In the genomic region with DNA sequence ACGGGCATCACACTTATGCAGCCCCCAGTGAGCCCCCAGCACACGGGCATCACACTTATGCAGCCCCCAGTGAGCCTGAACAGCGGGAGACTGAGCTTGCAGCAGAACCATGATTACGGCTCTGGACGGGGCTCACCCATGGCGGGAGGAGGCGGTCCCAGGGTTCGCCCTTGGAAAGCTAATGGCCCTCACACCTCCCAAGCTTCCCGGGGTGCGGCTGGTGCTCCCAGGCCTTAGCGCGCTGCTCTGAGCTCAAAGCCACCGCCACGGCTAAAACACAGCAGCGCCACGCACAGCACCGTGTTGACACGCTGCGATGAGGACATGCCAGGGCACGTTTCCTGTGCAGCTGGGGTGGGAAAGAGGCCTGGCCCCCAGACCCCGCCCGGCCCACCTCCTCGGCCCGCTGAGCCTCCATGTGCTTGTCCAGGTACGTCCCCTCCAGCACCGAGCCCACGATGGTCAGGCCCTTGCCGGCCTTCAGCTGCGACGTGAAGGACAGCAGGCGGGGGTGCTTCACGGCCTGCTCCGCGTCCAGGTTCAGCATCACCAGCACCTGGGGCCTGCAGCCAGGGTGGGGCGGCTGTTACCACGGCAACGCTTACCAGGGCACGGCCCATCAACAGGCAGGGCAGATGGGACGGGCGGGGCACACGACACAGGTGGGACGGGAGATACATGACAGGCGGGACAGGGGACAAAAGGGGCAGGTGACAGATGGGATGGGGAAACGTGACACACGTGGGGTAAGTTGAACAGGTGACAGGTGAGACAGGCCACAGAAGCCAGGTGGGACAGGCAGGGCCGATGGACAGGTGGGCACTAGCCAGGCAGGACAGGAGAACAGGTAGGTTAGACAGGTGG, we compare ENCODE assay signal across 17 cellular contexts. TPM values are rescaled to one million over a fixed set of nuclear protein-coding genes. Genes with fewer than 3 reads are reported as not detected.
DNase-seq lines count a peak whose midpoint lies in the region; ATAC-seq, FAIRE-seq and TF ChIP-seq lines count a peak whose summit lies in the region.
"Had no signal": no experiment of that assay in that cellular context is flagged by ENCODE, and none has a peak within 500 bp of the region (broad histone marks: within the 10 kb centered on the region; RNA-seq: fewer than 3 reads in every experiment).

No MANE protein-coding gene starts in this region.

- H3K27me3 ChIP-seq in BLaER1 (no peaks in the 10 kb centered on the region), Karpas-422 (ENCODE audit: low read length) (no peaks in the 10 kb centered on the region)
- H3K27me3 ChIP-seq: adrenal gland, neutrophil, spleen had no signal

- TF ChIP-seq RAD21 in A549 (conservative IDR thresholded peaks at IDR 0.05 in 1 of 2, IDR thresholded peaks at IDR 0.05 in 1 of 2), result no peak

- no peaks in the 10 kb centered on the region for H3K36me3 Mint-ChIP-seq in glutamatergic neuron (ENCODE audit: unreplicated experiment)

- no peak for FAIRE-seq in A549 (lab: Jason Lieb, UNC)
- FAIRE-seq: bronchial epithelial cell, endothelial cell of umbilical vein had no signal

- H3K27me3 Mint-ChIP-seq in glutamatergic neuron (ENCODE audit: unreplicated experiment), result peaks cover 2% of the 10 kb centered on the region
- H3K27me3 Mint-ChIP-seq: dendritic cell treated with granulocyte-macrophage colony-stimulating factor and Interleukin-4, amounts not matched to agents 40 ng/mL and 50 ng/mL, for 4 days had no signal

- H3K4me1 ChIP-seq in A549, result no peaks in the 10 kb centered on the region
- no peaks in the 10 kb centered on the region for H3K4me1 ChIP-seq in BLaER1
- H3K4me1 ChIP-seq in Karpas-422 (ENCODE audit: low read length), result no peaks in the 10 kb centered on the region
- H3K4me1 ChIP-seq: adrenal gland, spleen had no signal

- DNase-seq in A549 (ENCODE audit: low read depth in 1 of 2, low spot score in 1 of 2), result no peak
- no peak for DNase-seq in RWPE1 (ENCODE audit: low spot score)
- DNase-seq in glutamatergic neuron, result peak; percentile 58
- DNase-seq in Karpas-422, result no peak
- DNase-seq in GM20000 (ENCODE audit: low spot score), result no peak
- no peak for DNase-seq in activated effector memory CD4-positive, alpha-beta T cell treated with Interleukin-2 at 50 U/mL for 16 hours
- DNase-seq: adrenal gland, NCI-H187, spleen had no signal

- peaks cover 3% of the 10 kb centered on the region for H3K9me3 Mint-ChIP-seq in glutamatergic neuron (ENCODE audit: unreplicated experiment)
- H3K9me3 Mint-ChIP-seq: dendritic cell treated with granulocyte-macrophage colony-stimulating factor and Interleukin-4, amounts not matched to agents 40 ng/mL and 50 ng/mL, for 4 days had no signal

- H3K27ac ChIP-seq in A549 (peak overlapping the region; percentile 24 to 72; a peak in 3 of 6 replicates), BLaER1 (peak overlapping the region; percentile 18; the same call in 1 of the 2 replicates), RWPE1 (peak overlapping the region; percentile 58), Karpas-422 (ENCODE audit: low read length) (no peak overlapping the region)
- H3K27ac ChIP-seq: adrenal gland, neutrophil, SK-N-MC, spleen had no signal

- H2AFZ ChIP-seq in Karpas-422 (ENCODE audit: low read length), result no peak overlapping the region

- H4K20me1 ChIP-seq in BLaER1, result peaks cover 16% of the 10 kb centered on the region
- H4K20me1 ChIP-seq in Karpas-422 (ENCODE audit: insufficient read depth, low read depth, low read length), result no peaks in the 10 kb centered on the region

- WGBS in A549 (ENCODE audit: missing lambda C conversion rate), result 92% methylated on average over 33 of the region's 46 CpGs

- CTCF ChIA-PET in A549 (lab: Yijun Ruan, JAX), result interaction anchor here (1.0 to 1.7 kb wide), 2 partner anchors 19 to 67 kb away, joined by 3 to 4 read pairs; no protein-coding TSS in a partner anchor
- CTCF ChIA-PET in RWPE1 (lab: Yijun Ruan, JAX), result no interaction called here

- no peak for ATAC-seq in A549
- ATAC-seq in GM18511 (IDR thresholded peaks at IDR 0.05; ENCODE audit: unreplicated experiment), result no peak
- ATAC-seq: activated CD4-positive, CD25-positive, alpha-beta regulatory T cell treated with anti-CD3 and anti-CD28 coated beads, Interleukin-2, amount 50 U/mL, for 24 hours had no signal

- no peak overlapping the region for H3K4me3 Mint-ChIP-seq in glutamatergic neuron (ENCODE audit: unreplicated experiment)
- H3K4me3 Mint-ChIP-seq: dendritic cell treated with granulocyte-macrophage colony-stimulating factor and Interleukin-4, amounts not matched to agents 40 ng/mL and 50 ng/mL, for 4 days had no signal

- TF ChIP-seq CTCF in A549 (IDR thresholded peaks at IDR 0.05) (no peak), RWPE1 (conservative IDR thresholded peaks at IDR 0.05; ENCODE audit: low read depth) (no peak), glutamatergic neuron (IDR thresholded peaks at IDR 0.05; ENCODE audit: partially characterized antibody, unreplicated experiment) (no peak), GM20000 (IDR thresholded peaks at IDR 0.05; ENCODE audit: extremely low read depth, missing control alignments) (no peak)

- no peaks in the 10 kb centered on the region for H3K4me1 Mint-ChIP-seq in glutamatergic neuron (ENCODE audit: low read depth, unreplicated experiment)

- H3K79me2 ChIP-seq in Karpas-422 (ENCODE audit: low read length), result no peaks in the 10 kb centered on the region

- no peak overlapping the region for H3K4me3 ChIP-seq in A549
- H3K4me3 ChIP-seq in BLaER1, result no peak overlapping the region
- H3K4me3 ChIP-seq in Karpas-422 (ENCODE audit: low read length), result no peak overlapping the region
- H3K4me3 ChIP-seq: adrenal gland, SK-N-MC, spleen had no signal

- no peaks in the 10 kb centered on the region for H3K9me3 ChIP-seq in A549
- H3K9me3 ChIP-seq in BLaER1, result no peaks in the 10 kb centered on the region
- H3K9me3 ChIP-seq in Karpas-422 (ENCODE audit: low read length), result no peaks in the 10 kb centered on the region
- H3K9me3 ChIP-seq: adrenal gland, neutrophil, spleen had no signal

- H3K4me2 ChIP-seq in A549 (no peak overlapping the region), BLaER1 (no peak overlapping the region), Karpas-422 (ENCODE audit: low read depth, low read length, poor library complexity, severe bottlenecking) (no peak overlapping the region)

- POLR2A ChIA-PET in A549 (lab: Yijun Ruan, JAX), result no interaction called here
- POLR2A ChIA-PET in RWPE1 (lab: Yijun Ruan, JAX; ENCODE audit: low non-redundant PET), result no interaction called here

- H3K9me2 ChIP-seq in Karpas-422 (replicated peaks; ENCODE audit: insufficient read depth, low read length), result no peaks in the 10 kb centered on the region

- H3K27ac Mint-ChIP-seq in glutamatergic neuron (ENCODE audit: unreplicated experiment), result peak overlapping the region; percentile 35
- H3K27ac Mint-ChIP-seq: dendritic cell treated with granulocyte-macrophage colony-stimulating factor and Interleukin-4, amounts not matched to agents 40 ng/mL and 50 ng/mL, for 4 days had no signal

- no peak for TF ChIP-seq POLR2A in A549 (IDR thresholded peaks at IDR 0.05; ENCODE audit: low read length)

- H3K36me3 ChIP-seq in BLaER1 (peaks cover 65% of the 10 kb centered on the region; the same call in 1 of the 2 replicates), Karpas-422 (ENCODE audit: insufficient read depth, low read length) (no peaks in the 10 kb centered on the region)
- H3K36me3 ChIP-seq: neutrophil had no signal

- H3K9ac ChIP-seq in BLaER1 (no peak overlapping the region), Karpas-422 (ENCODE audit: low read length) (no peak overlapping the region)

- no peak for TF ChIP-seq EP300 in A549 (IDR thresholded peaks at IDR 0.05)

TF ChIP-seq in A549, 52 proteins besides CTCF, POLR2A, EP300 and RAD21 (continues in another document):
- TF ChIP-seq HDAC2 (IDR thresholded peaks at IDR 0.05) (no peak), SREBF2 (IDR thresholded peaks at IDR 0.05) (no peak), RARB (CRISPR knock-in tag; IDR thresholded peaks at IDR 0.05) (no peak), ZSCAN20 (CRISPR knock-in tag; IDR thresholded peaks at IDR 0.05) (no peak), KDM5A (IDR thresholded peaks at IDR 0.05) (no peak), ZNF302 (CRISPR knock-in tag; IDR thresholded peaks at IDR 0.05) (no peak), EHMT2 (IDR thresholded peaks at IDR 0.05; ENCODE audit: low read depth) (no peak), ZFP36 (IDR thresholded peaks at IDR 0.05; ENCODE audit: borderline replicate concordance, partially characterized antibody) (no peak)
- TF ChIP-seq, protein P1, sequence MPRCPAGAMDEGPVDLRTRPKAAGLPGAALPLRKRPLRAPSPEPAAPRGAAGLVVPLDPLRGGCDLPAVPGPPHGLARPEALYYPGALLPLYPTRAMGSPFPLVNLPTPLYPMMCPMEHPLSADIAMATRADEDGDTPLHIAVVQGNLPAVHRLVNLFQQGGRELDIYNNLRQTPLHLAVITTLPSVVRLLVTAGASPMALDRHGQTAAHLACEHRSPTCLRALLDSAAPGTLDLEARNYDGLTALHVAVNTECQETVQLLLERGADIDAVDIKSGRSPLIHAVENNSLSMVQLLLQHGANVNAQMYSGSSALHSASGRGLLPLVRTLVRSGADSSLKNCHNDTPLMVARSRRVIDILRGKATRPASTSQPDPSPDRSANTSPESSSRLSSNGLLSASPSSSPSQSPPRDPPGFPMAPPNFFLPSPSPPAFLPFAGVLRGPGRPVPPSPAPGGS (IDR thresholded peaks at IDR 0.05), result no peak
- TF ChIP-seq, protein P2, sequence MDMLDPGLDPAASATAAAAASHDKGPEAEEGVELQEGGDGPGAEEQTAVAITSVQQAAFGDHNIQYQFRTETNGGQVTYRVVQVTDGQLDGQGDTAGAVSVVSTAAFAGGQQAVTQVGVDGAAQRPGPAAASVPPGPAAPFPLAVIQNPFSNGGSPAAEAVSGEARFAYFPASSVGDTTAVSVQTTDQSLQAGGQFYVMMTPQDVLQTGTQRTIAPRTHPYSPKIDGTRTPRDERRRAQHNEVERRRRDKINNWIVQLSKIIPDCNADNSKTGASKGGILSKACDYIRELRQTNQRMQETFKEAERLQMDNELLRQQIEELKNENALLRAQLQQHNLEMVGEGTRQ (IDR thresholded peaks at IDR 0.05), result no peak

RNA-seq across cellular contexts. Expression of a gene that starts 38.4 kb away (rescaled TPM):
- polyA plus RNA-seq in A549 (2011; rRNA removed) (11.2 and 12.3 TPM in 2 replicates), A549 (2017; fragmentation: RNase III; extraction: RNeasy Plus Mini Kit Qiagen cat#74134 plus additional on column Dnase treatment) (18.1 to 22.5 TPM (median 19.5 TPM) in 3 replicates)
- 15.3 and 19.8 TPM in 2 replicates for polyA plus RNA-seq in A549 (2012; cell fraction: cytosol; rRNA removed)
- 79.7 and 103 TPM in 2 replicates for polyA plus RNA-seq in A549 (2012; cell fraction: nucleus; rRNA removed)
- polyA minus RNA-seq in A549 (2011; rRNA and poly(A)+ RNA removed), result 11.0 and 22.1 TPM in 2 replicates
- 147 TPM for total RNA-seq in glutamatergic neuron (ENCODE audit: unreplicated experiment)
- 0.22 TPM in 1 of 2 replicates, not detected in the other for total RNA-seq in Karpas-422 (2014; rRNA removed; shearing (Covaris generic); ENCODE audit: low replicate concordance)

Comparison
In these comparisons a context has a peak if more than half of its experiments do, and no peak if none do; other contexts are left out.
1. RNA of a gene that starts 38.4 kb away (total RNA-seq): 147 TPM in glutamatergic neuron (single experiment); 0.22 TPM in Karpas-422; every median in the first group is over 100 times any median in the second.